ENCODE assay signal across 1 cellular context in the genomic region with DNA sequence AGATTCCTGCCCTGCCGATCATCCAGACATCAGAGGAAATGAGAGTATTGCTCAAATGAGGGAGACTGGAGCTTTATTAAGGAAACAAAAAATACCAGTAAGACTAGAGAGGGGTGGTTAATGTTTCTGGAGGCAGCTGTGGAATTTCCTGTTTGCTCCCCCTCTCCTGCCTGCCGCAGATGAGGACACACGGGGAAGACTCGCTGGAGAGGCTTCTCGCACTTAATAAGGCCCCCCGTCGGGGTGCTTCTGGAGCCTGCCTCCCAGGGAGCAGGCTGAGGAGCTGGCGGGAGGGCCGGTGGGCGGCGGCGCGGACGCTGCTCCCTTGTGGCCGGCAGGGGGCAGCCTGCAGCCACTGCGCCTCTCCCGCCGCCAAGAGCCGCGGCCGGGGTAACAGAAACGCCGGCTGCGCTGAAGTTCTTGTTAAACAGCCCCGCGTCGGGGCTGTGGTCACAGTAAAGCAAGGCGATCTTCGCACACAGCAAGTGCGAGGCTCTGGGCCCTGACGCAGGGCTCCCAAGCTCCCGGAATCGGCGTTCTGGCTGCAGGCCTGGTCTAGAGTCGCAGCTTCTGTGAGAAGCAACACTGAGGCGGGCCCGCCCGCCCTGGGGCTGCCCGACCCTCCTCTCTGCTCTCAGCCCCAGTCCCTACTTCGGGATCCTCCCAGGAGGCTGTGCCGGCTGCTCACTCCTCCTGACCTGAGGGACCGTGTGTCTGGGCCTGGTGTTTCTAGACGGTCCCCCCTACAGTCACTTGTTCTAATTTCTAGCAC.
TF ChIP-seq lines count a peak whose summit lies in the region.

No MANE protein-coding gene starts in this region.

TF ChIP-seq in WTC11, 78 proteins besides CTCF, POLR2A, EP300 and RAD21 (continued from another document):
- TF ChIP-seq, protein P1, sequence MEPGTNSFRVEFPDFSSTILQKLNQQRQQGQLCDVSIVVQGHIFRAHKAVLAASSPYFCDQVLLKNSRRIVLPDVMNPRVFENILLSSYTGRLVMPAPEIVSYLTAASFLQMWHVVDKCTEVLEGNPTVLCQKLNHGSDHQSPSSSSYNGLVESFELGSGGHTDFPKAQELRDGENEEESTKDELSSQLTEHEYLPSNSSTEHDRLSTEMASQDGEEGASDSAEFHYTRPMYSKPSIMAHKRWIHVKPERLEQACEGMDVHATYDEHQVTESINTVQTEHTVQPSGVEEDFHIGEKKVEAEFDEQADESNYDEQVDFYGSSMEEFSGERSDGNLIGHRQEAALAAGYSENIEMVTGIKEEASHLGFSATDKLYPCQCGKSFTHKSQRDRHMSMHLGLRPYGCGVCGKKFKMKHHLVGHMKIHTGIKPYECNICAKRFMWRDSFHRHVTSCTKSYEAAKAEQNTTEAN (CRISPR knock-in tag; IDR thresholded peaks at IDR 0.05): no peak
- TF ChIP-seq NFATC4 (CRISPR knock-in tag; IDR thresholded peaks at IDR 0.05) (no peak), TP53 (CRISPR knock-in tag; IDR thresholded peaks at IDR 0.05) (0 out of 2 replicates have a peak, but pooled peaks have one; percentile 34), ZNF416 (CRISPR knock-in tag; IDR thresholded peaks at IDR 0.05) (peak; percentile 37; the same call in 1 of the 2 replicates), ZBTB21 (CRISPR knock-in tag; IDR thresholded peaks at IDR 0.05; ENCODE audit: borderline replicate concordance) (0 out of 2 replicates have a peak, but pooled peaks have one; percentile 60), TEAD4 (CRISPR knock-in tag; IDR thresholded peaks at IDR 0.05) (no peak)
- TF ChIP-seq, protein P2, sequence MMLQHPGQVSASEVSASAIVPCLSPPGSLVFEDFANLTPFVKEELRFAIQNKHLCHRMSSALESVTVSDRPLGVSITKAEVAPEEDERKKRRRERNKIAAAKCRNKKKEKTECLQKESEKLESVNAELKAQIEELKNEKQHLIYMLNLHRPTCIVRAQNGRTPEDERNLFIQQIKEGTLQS (CRISPR knock-in tag; conservative IDR thresholded peaks at IDR 0.05): no peak
- TF ChIP-seq, protein P3, sequence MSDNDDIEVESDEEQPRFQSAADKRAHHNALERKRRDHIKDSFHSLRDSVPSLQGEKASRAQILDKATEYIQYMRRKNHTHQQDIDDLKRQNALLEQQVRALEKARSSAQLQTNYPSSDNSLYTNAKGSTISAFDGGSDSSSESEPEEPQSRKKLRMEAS (CRISPR knock-in tag; IDR thresholded peaks at IDR 0.05): peak; percentile 82
- TF ChIP-seq, protein P4, sequence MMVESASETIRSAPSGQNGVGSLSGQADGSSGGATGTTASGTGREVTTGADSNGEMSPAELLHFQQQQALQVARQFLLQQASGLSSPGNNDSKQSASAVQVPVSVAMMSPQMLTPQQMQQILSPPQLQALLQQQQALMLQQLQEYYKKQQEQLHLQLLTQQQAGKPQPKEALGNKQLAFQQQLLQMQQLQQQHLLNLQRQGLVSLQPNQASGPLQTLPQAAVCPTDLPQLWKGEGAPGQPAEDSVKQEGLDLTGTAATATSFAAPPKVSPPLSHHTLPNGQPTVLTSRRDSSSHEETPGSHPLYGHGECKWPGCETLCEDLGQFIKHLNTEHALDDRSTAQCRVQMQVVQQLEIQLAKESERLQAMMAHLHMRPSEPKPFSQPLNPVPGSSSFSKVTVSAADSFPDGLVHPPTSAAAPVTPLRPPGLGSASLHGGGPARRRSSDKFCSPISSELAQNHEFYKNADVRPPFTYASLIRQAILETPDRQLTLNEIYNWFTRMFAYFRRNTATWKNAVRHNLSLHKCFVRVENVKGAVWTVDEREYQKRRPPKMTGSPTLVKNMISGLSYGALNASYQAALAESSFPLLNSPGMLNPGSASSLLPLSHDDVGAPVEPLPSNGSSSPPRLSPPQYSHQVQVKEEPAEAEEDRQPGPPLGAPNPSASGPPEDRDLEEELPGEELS (CRISPR knock-in tag; IDR thresholded peaks at IDR 0.05): no peak
- TF ChIP-seq, protein P5, sequence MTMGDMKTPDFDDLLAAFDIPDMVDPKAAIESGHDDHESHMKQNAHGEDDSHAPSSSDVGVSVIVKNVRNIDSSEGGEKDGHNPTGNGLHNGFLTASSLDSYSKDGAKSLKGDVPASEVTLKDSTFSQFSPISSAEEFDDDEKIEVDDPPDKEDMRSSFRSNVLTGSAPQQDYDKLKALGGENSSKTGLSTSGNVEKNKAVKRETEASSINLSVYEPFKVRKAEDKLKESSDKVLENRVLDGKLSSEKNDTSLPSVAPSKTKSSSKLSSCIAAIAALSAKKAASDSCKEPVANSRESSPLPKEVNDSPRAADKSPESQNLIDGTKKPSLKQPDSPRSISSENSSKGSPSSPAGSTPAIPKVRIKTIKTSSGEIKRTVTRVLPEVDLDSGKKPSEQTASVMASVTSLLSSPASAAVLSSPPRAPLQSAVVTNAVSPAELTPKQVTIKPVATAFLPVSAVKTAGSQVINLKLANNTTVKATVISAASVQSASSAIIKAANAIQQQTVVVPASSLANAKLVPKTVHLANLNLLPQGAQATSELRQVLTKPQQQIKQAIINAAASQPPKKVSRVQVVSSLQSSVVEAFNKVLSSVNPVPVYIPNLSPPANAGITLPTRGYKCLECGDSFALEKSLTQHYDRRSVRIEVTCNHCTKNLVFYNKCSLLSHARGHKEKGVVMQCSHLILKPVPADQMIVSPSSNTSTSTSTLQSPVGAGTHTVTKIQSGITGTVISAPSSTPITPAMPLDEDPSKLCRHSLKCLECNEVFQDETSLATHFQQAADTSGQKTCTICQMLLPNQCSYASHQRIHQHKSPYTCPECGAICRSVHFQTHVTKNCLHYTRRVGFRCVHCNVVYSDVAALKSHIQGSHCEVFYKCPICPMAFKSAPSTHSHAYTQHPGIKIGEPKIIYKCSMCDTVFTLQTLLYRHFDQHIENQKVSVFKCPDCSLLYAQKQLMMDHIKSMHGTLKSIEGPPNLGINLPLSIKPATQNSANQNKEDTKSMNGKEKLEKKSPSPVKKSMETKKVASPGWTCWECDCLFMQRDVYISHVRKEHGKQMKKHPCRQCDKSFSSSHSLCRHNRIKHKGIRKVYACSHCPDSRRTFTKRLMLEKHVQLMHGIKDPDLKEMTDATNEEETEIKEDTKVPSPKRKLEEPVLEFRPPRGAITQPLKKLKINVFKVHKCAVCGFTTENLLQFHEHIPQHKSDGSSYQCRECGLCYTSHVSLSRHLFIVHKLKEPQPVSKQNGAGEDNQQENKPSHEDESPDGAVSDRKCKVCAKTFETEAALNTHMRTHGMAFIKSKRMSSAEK (CRISPR knock-in tag; IDR thresholded peaks at IDR 0.05; ENCODE audit: borderline replicate concordance): no peak
